ENCODE assay signal across 9 cellular contexts in genomic region chr14:76352639-76353281, GRCh38. TPM values are rescaled to one million over a fixed set of nuclear protein-coding genes. Genes with fewer than 3 reads are reported as not detected.
DNase-seq lines count a peak whose midpoint lies in the region; ATAC-seq and TF ChIP-seq lines count a peak whose summit lies in the region.
"Had no signal": no experiment of that assay in that cellular context is flagged by ENCODE, and none has a peak within 500 bp of the region (broad histone marks: within the 10 kb centered on the region; RNA-seq: fewer than 3 reads in every experiment).

No MANE protein-coding gene starts in this region.

- H3K27ac ChIP-seq in C4-2B (no peak overlapping the region), H9 (ENCODE audit: insufficient read length, low read depth, low read length) (no peak overlapping the region), neural progenitor cell (no peak overlapping the region), tibial nerve (no peak overlapping the region)

- H3T11ph ChIP-seq in H9 (ENCODE audit: low read length), result no peak overlapping the region

- no peak overlapping the region for H3K14ac ChIP-seq in H9 (ENCODE audit: insufficient read depth, low read length)

- H2AFZ ChIP-seq in H9 (ENCODE audit: low read length), result no peak overlapping the region
- peak overlapping the region; percentile 2 for H2AFZ ChIP-seq in neural progenitor cell (replicated peaks)

- no peaks in the 10 kb centered on the region for H3K79me2 ChIP-seq in H9 (ENCODE audit: insufficient read depth, low read length)
- no peaks in the 10 kb centered on the region for H3K79me2 ChIP-seq in neural progenitor cell (ENCODE audit: low read depth)

- no peaks in the 10 kb centered on the region for H3K23me2 ChIP-seq in H9 (ENCODE audit: insufficient read length, low read depth, low read length, poor library complexity, severe bottlenecking)

- H3K4me1 Mint-ChIP-seq in H9, result peaks cover 19 to 25% of the 10 kb centered on the region in 2 experiments
- peaks cover 37% of the 10 kb centered on the region for H3K4me1 Mint-ChIP-seq in neural progenitor cell

- no peak overlapping the region for H4K5ac ChIP-seq in H9 (ENCODE audit: insufficient read length, low read depth, low read length)

- H3K4me2 ChIP-seq in H9 (ENCODE audit: insufficient read depth, insufficient read length, low read length) (peak overlapping the region; percentile 4), neural progenitor cell (peak overlapping the region; percentile 57)

- no peak overlapping the region for H4K8ac ChIP-seq in H9 (replicated peaks; ENCODE audit: insufficient read length, low read depth, low read length)

- H3K79me1 ChIP-seq in H9 (ENCODE audit: insufficient read depth, low read depth, low read length, poor library complexity, severe bottlenecking), result no peaks in the 10 kb centered on the region

- no peak overlapping the region for H2BK12ac ChIP-seq in H9 (ENCODE audit: insufficient read length, low read depth, low read length)

- DNase-seq in H9, result peak; percentile 84
- peak; percentile 40 for DNase-seq in NCI-H82 treated with DMSO at 0.1 percent for 48 hours (lab: John Stamatoyannopoulos, UW; ENCODE audit: unreplicated experiment)
- DNase-seq in activated T-cell treated with anti-CD3 and anti-CD28 coated beads for 48 hours (ENCODE audit: low read depth), result peak; percentile 55
- peak; percentile 53 for DNase-seq in fibroblast of mammary gland (ENCODE audit: low read depth)
- peak; percentile 92 for DNase-seq in neural progenitor cell (ENCODE audit: low spot score)
- peak; percentile 24 to 42 for DNase-seq in tibial nerve (ENCODE audit: low spot score in 2 of 2)

- H3K4me3 ChIP-seq in fibroblast of mammary gland (ENCODE audit: control insufficient read depth, low read depth, low read length) (peak overlapping the region; percentile 13), neural progenitor cell (peak overlapping the region; percentile 7), tibial nerve (peak overlapping the region in 2 of 4 donors; percentile 19 to 40)

- H3K9ac ChIP-seq in H9 (ENCODE audit: extremely low read depth, insufficient read length, low read length) (no peak overlapping the region), neural progenitor cell (no peak overlapping the region)

- no peak overlapping the region for H3K23ac ChIP-seq in H9 (ENCODE audit: insufficient read length, low read depth, low read length)

- H4K91ac ChIP-seq in H9 (ENCODE audit: insufficient read length, low read depth, low read length), result no peak overlapping the region

- H2BK15ac ChIP-seq in H9 (ENCODE audit: low read depth, low read length), result no peak overlapping the region

- no peak overlapping the region for H3K56ac ChIP-seq in H9 (ENCODE audit: insufficient read length, low read depth, low read length)

- WGBS in H9 (ENCODE audit: extremely low coverage, insufficient read length, low lambda C conversion rate), result no CpG with 5 or more reads among the region's 40 CpGs
- WGBS in tibial nerve, 2 donors, result 5 to 8% methylated on average over 21 to 40 of the region's 40 CpGs

- H3K18ac ChIP-seq in H9 (ENCODE audit: insufficient read length, low read depth, low read length), result no peak overlapping the region

- no peak overlapping the region for H2BK120ac ChIP-seq in H9 (ENCODE audit: low read depth, low read length, poor library complexity, severe bottlenecking)

- no peaks in the 10 kb centered on the region for H3F3A ChIP-seq in neural progenitor cell (ENCODE audit: low read depth)

- H2BK5ac ChIP-seq in H9 (ENCODE audit: insufficient read length, low read length), result no peak overlapping the region

- H4K20me1 ChIP-seq in H9 (ENCODE audit: control insufficient read depth, insufficient read depth, insufficient read length) (no peaks in the 10 kb centered on the region), neural progenitor cell (ENCODE audit: low read depth) (no peaks in the 10 kb centered on the region)

- H3K27me3 ChIP-seq in H9 (ENCODE audit: insufficient read depth, low read length), result peaks cover 2% of the 10 kb centered on the region; the same call in 1 of the 2 replicates
- peaks cover 61% of the 10 kb centered on the region for H3K27me3 ChIP-seq in neural progenitor cell
- H3K27me3 ChIP-seq in tibial nerve, result peaks cover 0 to 7% of the 10 kb centered on the region in 2 donors

- TF ChIP-seq POLR2A in tibial nerve (IDR thresholded peaks at IDR 0.05), result no peak

- TF ChIP-seq CTCF in C4-2B (conservative IDR thresholded peaks at IDR 0.05), result peak; percentile 97
- peak; percentile 94 for TF ChIP-seq CTCF in H9 (conservative IDR thresholded peaks at IDR 0.05)
- peak; percentile 52 for TF ChIP-seq CTCF in fibroblast of mammary gland (conservative IDR thresholded peaks at IDR 0.05; ENCODE audit: control insufficient read depth, insufficient read depth, low read depth, low read length)
- peak; percentile 88 for TF ChIP-seq CTCF in neural progenitor cell (IDR thresholded peaks at IDR 0.05)
- peak; percentile 66 to 87 (median 75) for TF ChIP-seq CTCF in tibial nerve (IDR thresholded peaks at IDR 0.05)

- H3K4me3 Mint-ChIP-seq in H9 (peak overlapping the region; percentile 22 to 54; a peak in 3 of 5 replicates), neural progenitor cell (peak overlapping the region; percentile 68)

- H3K4ac ChIP-seq in H9 (ENCODE audit: low read depth, low read length), result no peak overlapping the region

- H3K9me3 Mint-ChIP-seq in H9 (no peaks in the 10 kb centered on the region), neural progenitor cell (no peaks in the 10 kb centered on the region)

- ATAC-seq in HG02571 (IDR thresholded peaks at IDR 0.05; ENCODE audit: unreplicated experiment), result no peak

- no peaks in the 10 kb centered on the region for H3K36me3 ChIP-seq in neural progenitor cell
- H3K36me3 ChIP-seq in tibial nerve, result no peaks in the 10 kb centered on the region

- H3K27ac Mint-ChIP-seq in H9, result no peak overlapping the region; a peak in 1 of 7 replicates
- H3K27ac Mint-ChIP-seq in neural progenitor cell, result no peak overlapping the region

- H2BK20ac ChIP-seq in H9 (ENCODE audit: low read depth, low read length, poor library complexity, severe bottlenecking), result no peak overlapping the region

- no peak overlapping the region for H2AK5ac ChIP-seq in H9 (ENCODE audit: insufficient read length, low read length)

- H3K27me3 Mint-ChIP-seq in H9 (ENCODE audit: low read depth), result peaks cover 75% of the 10 kb centered on the region
- peaks cover 12% of the 10 kb centered on the region for H3K27me3 Mint-ChIP-seq in neural progenitor cell (ENCODE audit: insufficient read depth, low read depth)

- peaks cover 3% of the 10 kb centered on the region; the same call in 1 of the 2 replicates for H3K4me1 ChIP-seq in H9 (ENCODE audit: insufficient read depth, low read length)
- H3K4me1 ChIP-seq in neural progenitor cell, result peaks cover 8% of the 10 kb centered on the region
- H3K4me1 ChIP-seq in tibial nerve, result peaks cover 0 to 18% (median 2%) of the 10 kb centered on the region in 4 donors

- H3K9me3 ChIP-seq in H9 (ENCODE audit: control insufficient read depth, low read depth, low read length) (no peaks in the 10 kb centered on the region), neural progenitor cell (ENCODE audit: low read depth) (no peaks in the 10 kb centered on the region), tibial nerve (no peaks in the 10 kb centered on the region)

- no peak for TF ChIP-seq EP300 in tibial nerve (IDR thresholded peaks at IDR 0.05)

- H3K36me3 Mint-ChIP-seq in H9 (ENCODE audit: insufficient read depth in 1 of 3, low read depth in 3 of 3), result no peaks in the 10 kb centered on the region
- H3K36me3 Mint-ChIP-seq in neural progenitor cell, result no peaks in the 10 kb centered on the region

RNA-seq across cellular contexts. Expression of gene ESRRB, which starts 23.2 kb away (rescaled TPM):
- 0.11 TPM in 1 of 2 replicates, not detected in the other for total RNA-seq in H9 (2021)
- total RNA-seq in neural progenitor cell (ENCODE audit: low replicate concordance), result 1.2 and 1.3 TPM in 2 replicates
- total RNA-seq in tibial nerve, result 1 to 10 TPM in 1 of 4 donors, under 1 TPM in 1, not detected in 2; 0.87 to 1.5 TPM
- total RNA-seq: urinary bladder had no signal

Comparison
In these comparisons a context has a peak if more than half of its experiments do, and no peak if none do; other contexts are left out.
1. DNase-seq: peak in every context shown above with its lines; median percentile 92 in neural progenitor cell; 84 in H9; 55 in activated T-cell treated with anti-CD3 and anti-CD28 coated beads for 48 hours; 53 in fibroblast of mammary gland; 40 in NCI-H82 treated with DMSO at 0.1 percent for 48 hours; 33 in tibial nerve.